ENCODE assay signal across 8 cellular contexts in the genomic region with DNA sequence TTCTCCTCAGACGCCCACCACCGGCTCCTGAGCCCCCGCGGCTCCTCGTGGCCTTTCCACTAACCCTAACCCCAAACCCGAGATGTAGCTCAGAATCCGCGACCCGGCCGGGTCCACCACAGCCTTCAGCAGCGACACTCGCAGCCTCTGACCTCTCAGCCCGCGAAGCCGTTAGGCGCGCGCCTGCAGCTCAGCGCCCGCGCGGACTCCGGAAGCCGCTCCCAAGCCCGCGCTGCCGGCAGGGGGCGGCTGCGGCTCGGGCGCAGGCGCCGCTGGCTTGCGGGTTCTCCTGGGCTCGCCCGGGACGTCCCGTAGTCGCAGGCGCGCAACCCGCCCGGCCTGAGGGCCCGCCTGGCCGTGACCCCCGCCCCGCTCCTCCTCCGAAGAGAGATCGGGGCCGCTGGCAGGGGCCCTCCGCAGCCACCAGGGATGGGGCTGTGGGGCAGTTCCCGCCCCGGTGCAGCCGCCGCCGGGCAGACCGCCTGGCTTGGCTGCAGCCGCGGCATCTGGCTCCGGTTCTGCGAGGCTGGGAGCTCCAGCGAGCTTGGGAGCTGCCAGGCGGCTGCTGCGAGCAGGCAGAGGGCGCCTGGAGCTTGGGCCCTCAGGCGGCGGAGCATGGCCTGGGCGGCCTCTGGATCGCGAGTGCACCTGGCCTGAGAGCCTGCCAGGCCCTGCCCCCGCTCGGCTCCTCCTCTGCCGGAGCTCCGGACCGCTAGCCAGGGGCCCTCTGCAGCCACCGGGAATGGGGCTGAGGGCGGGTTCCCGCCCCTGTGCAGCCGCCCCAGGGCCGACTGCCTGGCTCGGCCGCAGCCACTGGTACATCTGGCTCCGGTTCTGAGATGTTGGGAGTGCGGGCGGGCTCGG.
DNase-seq lines count a peak whose midpoint lies in the region; ATAC-seq and TF ChIP-seq lines count a peak whose summit lies in the region.

No MANE protein-coding gene starts in this region.

- peak overlapping the region; percentile 76 for H4K8ac ChIP-seq in mesendoderm (ENCODE audit: low read depth, low read length)

- H3K23ac ChIP-seq in mesendoderm (ENCODE audit: low read length), result no peak overlapping the region

- peaks cover 17% of the 10 kb centered on the region for H3K4me1 Mint-ChIP-seq in activated CD8-positive, alpha-beta T cell treated with anti-CD3 and anti-CD28 coated beads for 36 hours (ENCODE audit: low read depth)

- H3K79me2 ChIP-seq in mesendoderm (ENCODE audit: control insufficient read depth, insufficient read depth, low read length), result no peaks in the 10 kb centered on the region

- peaks cover 23% of the 10 kb centered on the region for H3K27me3 ChIP-seq in effector memory CD4-positive, alpha-beta T cell (replicated peaks; ENCODE audit: control insufficient read depth, insufficient read depth, low read length, poor library complexity, severe bottlenecking)
- H3K27me3 ChIP-seq in mesendoderm (ENCODE audit: insufficient read depth, low read length, poor library complexity), result peaks cover 8% of the 10 kb centered on the region

- peak overlapping the region; percentile 33 for H3K18ac ChIP-seq in mesendoderm (ENCODE audit: low read length)

- no peaks in the 10 kb centered on the region for H3K79me1 ChIP-seq in mesendoderm (ENCODE audit: low read length)

- peak overlapping the region; percentile 61 for H3K4me2 ChIP-seq in mesendoderm (ENCODE audit: low read length)

- peaks cover 9% of the 10 kb centered on the region for H3K4me1 ChIP-seq in effector memory CD4-positive, alpha-beta T cell (ENCODE audit: control insufficient read depth, insufficient read depth, low read length, poor library complexity, severe bottlenecking)
- H3K4me1 ChIP-seq in mesendoderm (ENCODE audit: control insufficient read depth, low read depth, low read length), result no peaks in the 10 kb centered on the region

- POLR2A ChIA-PET in activated CD8-positive, alpha-beta T cell treated with anti-CD3 and anti-CD28 coated beads for 36 hours (lab: Charles Lee), result interaction anchor here (0.6 to 1.7 kb wide), 10 partner anchors 9 to 856 kb away, joined by 3 to 12 read pairs (median 4); no protein-coding TSS in a partner anchor

- H3K56ac ChIP-seq in mesendoderm (ENCODE audit: low read length), result peak overlapping the region; percentile 67

- H4K5ac ChIP-seq in mesendoderm (ENCODE audit: low read length), result no peak overlapping the region

- no peak overlapping the region for H2BK15ac ChIP-seq in mesendoderm (replicated peaks; ENCODE audit: low read depth)

- peak overlapping the region; percentile 87 for H3K27ac Mint-ChIP-seq in activated CD8-positive, alpha-beta T cell treated with anti-CD3 and anti-CD28 coated beads for 36 hours

- H2BK5ac ChIP-seq in mesendoderm (ENCODE audit: low read length), result no peak overlapping the region

- peaks cover 7% of the 10 kb centered on the region for H3K36me3 Mint-ChIP-seq in activated CD8-positive, alpha-beta T cell treated with anti-CD3 and anti-CD28 coated beads for 36 hours (ENCODE audit: low read depth)

- CTCF ChIA-PET in activated CD8-positive, alpha-beta T cell treated with anti-CD3 and anti-CD28 coated beads for 36 hours (lab: Charles Lee), result interaction anchor here (0.6 to 2.7 kb wide), 22 partner anchors 9 to 297 kb away, joined by 3 to 37 read pairs (median 5); no protein-coding TSS in a partner anchor

- intact Hi-C loops in activated CD8-positive, alpha-beta T cell treated with anti-CD3 and anti-CD28 coated beads for 36 hours (cut with micrococcal nuclease), result no loop called here

- H3K4me3 Mint-ChIP-seq in activated CD8-positive, alpha-beta T cell treated with anti-CD3 and anti-CD28 coated beads for 36 hours, result peak overlapping the region; percentile 82

- H2BK120ac ChIP-seq in mesendoderm (ENCODE audit: low read depth, low read length), result no peak overlapping the region

- H3K9ac ChIP-seq in mesendoderm (ENCODE audit: low read length), result peak overlapping the region; percentile 51

- TF ChIP-seq CTCF in GM12872 (IDR thresholded peaks at IDR 0.05; ENCODE audit: insufficient read depth, low read depth, low read length), result peak; percentile 42; the same call in 2 of the 3 replicates
- peak; percentile 78 for TF ChIP-seq CTCF in activated CD8-positive, alpha-beta T cell treated with anti-CD3 and anti-CD28 coated beads for 36 hours (IDR thresholded peaks at IDR 0.05)

- no peak overlapping the region for H3K27ac ChIP-seq in effector memory CD4-positive, alpha-beta T cell (ENCODE audit: insufficient read depth, low read length, poor library complexity, severe bottlenecking)
- no peak overlapping the region for H3K27ac ChIP-seq in mesendoderm (ENCODE audit: low read depth, low read length)

- peak overlapping the region; percentile 48 for H3K4ac ChIP-seq in mesendoderm (ENCODE audit: low read depth, low read length)

- peaks cover 4% of the 10 kb centered on the region for H3K9me3 Mint-ChIP-seq in activated CD8-positive, alpha-beta T cell treated with anti-CD3 and anti-CD28 coated beads for 36 hours

- no peak overlapping the region for H2AK5ac ChIP-seq in mesendoderm (ENCODE audit: low read length)

- peak overlapping the region; percentile 73 for H3K4me3 ChIP-seq in effector memory CD4-positive, alpha-beta T cell (ENCODE audit: insufficient read depth, low read depth, low read length, poor library complexity, severe bottlenecking)
- H3K4me3 ChIP-seq in mesendoderm (ENCODE audit: low read length), result no peak overlapping the region

- WGBS in mesendoderm (ENCODE audit: extremely low coverage, insufficient coverage, low lambda C conversion rate), result no CpG with 5 or more reads among the region's 86 CpGs

- no peaks in the 10 kb centered on the region for H3K9me3 ChIP-seq in effector memory CD4-positive, alpha-beta T cell (ENCODE audit: control insufficient read depth, low read length)

- ATAC-seq in HG02884 (IDR thresholded peaks at IDR 0.05; ENCODE audit: unreplicated experiment), result peak; percentile 79
- peak; percentile 88 for ATAC-seq in activated CD8-positive, alpha-beta T cell treated with anti-CD3 and anti-CD28 coated beads for 36 hours
- ATAC-seq in GM18873 (IDR thresholded peaks at IDR 0.05; ENCODE audit: low FRiP score, unreplicated experiment), result no peak

- H3K27me3 Mint-ChIP-seq in activated CD8-positive, alpha-beta T cell treated with anti-CD3 and anti-CD28 coated beads for 36 hours, result peaks cover 40% of the 10 kb centered on the region

- no peaks in the 10 kb centered on the region for H3K36me3 ChIP-seq in effector memory CD4-positive, alpha-beta T cell (ENCODE audit: control insufficient read depth, insufficient read depth, low read length)
- no peaks in the 10 kb centered on the region for H3K36me3 ChIP-seq in mesendoderm (ENCODE audit: control insufficient read depth, insufficient read depth, low read length)

- peak; percentile 48 for DNase-seq in NCI-H460 (ENCODE audit: extremely low read depth, low read depth)
- peak; percentile 78 for DNase-seq in activated CD8-positive, alpha-beta T cell treated with anti-CD3 and anti-CD28 coated beads for 36 hours
- peak; percentile 40 to 61 (median 54) for DNase-seq in effector memory CD4-positive, alpha-beta T cell
- DNase-seq in mesendoderm, result peak; percentile 94
- DNase-seq in stimulated activated CD8-positive, alpha-beta memory T cell treated with anti-CD3 and anti-CD28 coated beads, Interleukin-12 subunit alpha, Interleukin-12 subunit beta, amount 100 ng/mL, for 24 hours (ENCODE audit: extremely low read depth), result peak; percentile 41

Comparison
In these comparisons a context has a peak if more than half of its experiments do, and no peak if none do; other contexts are left out.
1. DNase-seq: peak in every context shown above with its lines; median percentile 94 in mesendoderm; 78 in activated CD8-positive, alpha-beta T cell treated with anti-CD3 and anti-CD28 coated beads for 36 hours; 54 in effector memory CD4-positive, alpha-beta T cell; 48 in NCI-H460; 41 in stimulated activated CD8-positive, alpha-beta memory T cell treated with anti-CD3 and anti-CD28 coated beads, Interleukin-12 subunit alpha, Interleukin-12 subunit beta, amount 100 ng/mL, for 24 hours.